8 cellular contexts compared by ENCODE assay signal in genomic region chr14:22982013-22982476, GRCh38. TPM values are rescaled to one million over a fixed set of nuclear protein-coding genes. Genes with fewer than 3 reads are reported as not detected.
DNase-seq lines count a peak whose midpoint lies in the region; ATAC-seq and TF ChIP-seq lines count a peak whose summit lies in the region.

No MANE protein-coding gene starts in this region.

- H3K4me3 Mint-ChIP-seq in activated CD8-positive, alpha-beta memory T cell treated with anti-CD3 and anti-CD28 coated beads, Interleukin-2, amount 10 ng/mL, durations not matched to agents 7 days and 5 days, result peak overlapping the region; percentile 24

- H3K4me1 ChIP-seq in right lobe of liver (peaks cover 0 to 55% (median 19%) of the 10 kb centered on the region in 4 donors), transverse colon (peaks cover 11 to 60% (median 37%) of the 10 kb centered on the region in 4 donors)

- peaks cover 2% of the 10 kb centered on the region for H3K36me3 Mint-ChIP-seq in activated CD8-positive, alpha-beta memory T cell treated with anti-CD3 and anti-CD28 coated beads, Interleukin-2, amount 10 ng/mL, durations not matched to agents 7 days and 5 days

- H3K4me3 ChIP-seq in astrocyte of the cerebellum (ENCODE audit: low read depth, low read length), result peak overlapping the region; percentile 91
- peak overlapping the region; percentile 65 to 90 (median 83) for H3K4me3 ChIP-seq in right lobe of liver
- H3K4me3 ChIP-seq in transverse colon, result peak overlapping the region; percentile 44 to 67 (median 56)

- H3K4me1 Mint-ChIP-seq in activated CD8-positive, alpha-beta memory T cell treated with anti-CD3 and anti-CD28 coated beads, Interleukin-2, amount 10 ng/mL, durations not matched to agents 7 days and 5 days, result peaks cover 4% of the 10 kb centered on the region

- H3K27me3 Mint-ChIP-seq in activated CD8-positive, alpha-beta memory T cell treated with anti-CD3 and anti-CD28 coated beads, Interleukin-2, amount 10 ng/mL, durations not matched to agents 7 days and 5 days, result peaks cover 28% of the 10 kb centered on the region

- H3K9me3 ChIP-seq in right lobe of liver (no peaks in the 10 kb centered on the region), transverse colon (no peaks in the 10 kb centered on the region)

- no peaks in the 10 kb centered on the region for H3K9me3 Mint-ChIP-seq in activated CD8-positive, alpha-beta memory T cell treated with anti-CD3 and anti-CD28 coated beads, Interleukin-2, amount 10 ng/mL, durations not matched to agents 7 days and 5 days (ENCODE audit: low read depth)

- CTCF ChIA-PET in activated CD8-positive, alpha-beta memory T cell treated with anti-CD3 and anti-CD28 coated beads, Interleukin-2, amount 10 ng/mL, durations not matched to agents 7 days and 5 days (lab: Charles Lee), result interaction anchor here (0.7 to 25.7 kb wide), 23 partner anchors 10 to 1132 kb away, joined by 3 to 867 read pairs (median 6); partner anchors contain the start of genes CDH24, HAUS4, PRMT5 and PSMB11

- no peak for TF ChIP-seq CTCF in astrocyte of the cerebellum (IDR thresholded peaks at IDR 0.05; ENCODE audit: low read depth, low read length, missing control alignments)
- no peak for TF ChIP-seq CTCF in right lobe of liver (IDR thresholded peaks at IDR 0.05)
- no peak for TF ChIP-seq CTCF in transverse colon (IDR thresholded peaks at IDR 0.05)

- intact Hi-C loops in right lobe of liver (cut with DNase I) (no loop called here), transverse colon (cut with DNase I; ENCODE audit: low total_unique reads) (no loop called here)

- H3K27ac Mint-ChIP-seq in activated CD8-positive, alpha-beta memory T cell treated with anti-CD3 and anti-CD28 coated beads, Interleukin-2, amount 10 ng/mL, durations not matched to agents 7 days and 5 days, result no peak overlapping the region

- H3K27ac ChIP-seq in right lobe of liver, result peak overlapping the region; percentile 67 to 89 (median 68)
- peak overlapping the region; percentile 66 to 86 (median 77) for H3K27ac ChIP-seq in transverse colon

- H3K36me3 ChIP-seq in right lobe of liver (no peaks in the 10 kb centered on the region), transverse colon (no peaks in the 10 kb centered on the region)

- TF ChIP-seq POLR2A in right lobe of liver (IDR thresholded peaks at IDR 0.05) (no peak), transverse colon (IDR thresholded peaks at IDR 0.05) (no peak)

- ATAC-seq in activated CD8-positive, alpha-beta memory T cell treated with anti-CD3 and anti-CD28 coated beads, Interleukin-2, amount 10 ng/mL, durations not matched to agents 7 days and 5 days, result no peak
- ATAC-seq in right lobe of liver (peak in 2 of 4 donors; percentile 2), GM19467 (IDR thresholded peaks at IDR 0.05; ENCODE audit: unreplicated experiment) (no peak)

- H3K27me3 ChIP-seq in right lobe of liver, result no peaks in the 10 kb centered on the region
- peaks cover 17% of the 10 kb centered on the region for H3K27me3 ChIP-seq in transverse colon

- WGBS in right lobe of liver (ENCODE audit: insufficient coverage, low coverage, low lambda C conversion rate, missing lambda C conversion rate), result 0% methylated on average over 9 of the region's 36 CpGs
- WGBS in transverse colon (ENCODE audit: low coverage in 1 of 2), 2 donors, result 6% methylated on average over 23 of the region's 36 CpGs; no CpG with 5 or more reads in 1 of the 2 donors

- in situ Hi-C loops in astrocyte of the cerebellum (cut with HindIII; ENCODE audit: low sequenced_read_pairs) (no loop called here), transverse colon (cut with MboI; ENCODE audit: low pct_ligation_motif_present in 1 of 4, low pct_unique_long_range_greater_than_20kb in 1 of 4, low sequenced_read_pairs in 3 of 4) (loop anchor here in 1 of 4 donors (10.0 kb wide), 1 partner anchor 83 kb away; no protein-coding TSS in a partner anchor)

- DNase-seq in activated CD8-positive, alpha-beta memory T cell treated with anti-CD3 and anti-CD28 coated beads, Interleukin-2, amount 10 ng/mL, durations not matched to agents 7 days and 5 days, result no peak
- no peak for DNase-seq in activated CD8-positive, alpha-beta memory T cell treated with anti-CD3 and anti-CD28 coated beads, Interleukin-2, amount 50 U/mL, for 4 hours
- DNase-seq in astrocyte of the cerebellum (ENCODE audit: low read depth) (no peak), right lobe of liver (peak in 1 of 3 donors; percentile 29), transverse colon (no peak), NCI-H510A (lab: John Stamatoyannopoulos, UW) (no peak), NCI-H2196 (lab: John Stamatoyannopoulos, UW; ENCODE audit: unreplicated experiment) (no peak)

- no peak for TF ChIP-seq EP300 in transverse colon (IDR thresholded peaks at IDR 0.05; ENCODE audit: low read depth)

RNA-seq across cellular contexts. Expression of gene AJUBA, which starts 0.3 kb away (rescaled TPM):
- 1 to 10 TPM in 1 of 2 experiments, under 1 TPM in 1; 0.41 to 1.2 TPM for total RNA-seq in activated CD8-positive, alpha-beta memory T cell treated with anti-CD3 and anti-CD28 coated beads, Interleukin-2, amount 10 ng/mL, durations not matched to agents 7 days and 5 days
- total RNA-seq in right lobe of liver, result 10 to 100 TPM in 5 of 6 experiments, 1 to 10 TPM in 1; 7.8 to 64.6 (median 54.2) TPM
- total RNA-seq in transverse colon, result 1 to 10 TPM in 3 of 4 donors, not detected in 1; 1.8 to 5.2 (median 3.7) TPM

RNA-seq across cellular contexts. Expression of gene HAUS4, which starts 25.2 kb away (rescaled TPM):
- 10 to 100 TPM; 57.0 to 77.9 TPM for total RNA-seq in activated CD8-positive, alpha-beta memory T cell treated with anti-CD3 and anti-CD28 coated beads, Interleukin-2, amount 10 ng/mL, durations not matched to agents 7 days and 5 days
- total RNA-seq in right lobe of liver (10 to 100 TPM in 4 of 6 experiments, 1 to 10 TPM in 2; 6.8 to 17.9 (median 12.4) TPM), transverse colon (10 to 100 TPM; 66.2 to 98.9 (median 85.1) TPM)

RNA-seq across cellular contexts. Expression of gene C14orf93, which starts 27.9 kb away (rescaled TPM):
- 10 to 100 TPM in 1 of 2 experiments, 1 to 10 TPM in 1; 9.0 to 12.6 TPM for total RNA-seq in activated CD8-positive, alpha-beta memory T cell treated with anti-CD3 and anti-CD28 coated beads, Interleukin-2, amount 10 ng/mL, durations not matched to agents 7 days and 5 days
- 1 to 10 TPM; 1.7 to 4.0 (median 3.2) TPM for total RNA-seq in right lobe of liver
- total RNA-seq in transverse colon, result 10 to 100 TPM; 17.1 to 41.2 (median 23.9) TPM

RNA-seq across cellular contexts. Expression of gene PSMB5, which starts 52.7 kb away (rescaled TPM):
- total RNA-seq in activated CD8-positive, alpha-beta memory T cell treated with anti-CD3 and anti-CD28 coated beads, Interleukin-2, amount 10 ng/mL, durations not matched to agents 7 days and 5 days, result 10 to 100 TPM; 66.7 to 95.3 TPM
- total RNA-seq in right lobe of liver, result 10 to 100 TPM; 51.2 to 93.5 (median 59.1) TPM
- total RNA-seq in transverse colon, result 10 to 100 TPM in 3 of 4 donors, 1 to 10 TPM in 1; 8.6 to 85.1 (median 42.5) TPM

RNA-seq across cellular contexts. Expression of gene PRMT5, which starts 52.9 kb away (rescaled TPM):
- 10 to 100 TPM; 49.2 to 84.0 TPM for total RNA-seq in activated CD8-positive, alpha-beta memory T cell treated with anti-CD3 and anti-CD28 coated beads, Interleukin-2, amount 10 ng/mL, durations not matched to agents 7 days and 5 days
- total RNA-seq in right lobe of liver (10 to 100 TPM; 22.5 to 32.1 (median 25.7) TPM), transverse colon (10 to 100 TPM; 32.2 to 92.3 (median 43.4) TPM)
